ENCODE assay signal across 13 cellular contexts in the genomic region with DNA sequence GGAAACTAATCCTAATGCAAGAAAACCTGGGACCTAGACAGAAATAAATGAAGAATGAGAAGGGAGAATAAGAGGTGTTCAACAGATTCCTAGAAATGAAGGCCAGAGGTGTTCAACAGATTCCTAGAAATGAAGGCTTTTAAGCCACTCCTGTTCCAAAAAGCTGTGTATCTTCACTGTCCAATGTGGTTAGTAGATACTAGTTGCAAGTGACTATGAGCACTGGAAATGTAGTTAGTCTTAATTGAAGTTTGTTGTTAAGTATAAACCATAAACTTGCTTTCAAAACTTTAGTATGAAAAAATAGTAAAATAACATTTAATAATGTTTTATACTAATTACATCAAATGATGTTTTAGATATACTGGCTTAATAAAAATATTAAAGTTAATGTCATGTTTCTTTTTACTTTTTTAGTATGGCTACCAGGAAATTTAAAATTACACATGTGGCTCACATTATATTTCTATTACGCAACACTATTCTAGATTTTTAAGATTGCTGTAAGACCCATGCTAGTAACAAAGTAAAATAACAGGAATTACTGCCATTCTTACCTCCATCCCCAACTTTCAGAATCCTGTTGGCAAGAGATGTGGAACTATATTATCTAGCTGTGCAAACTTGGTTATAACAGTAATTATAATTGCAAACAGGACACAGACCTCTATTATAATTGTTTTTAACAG. TPM values are rescaled to one million over a fixed set of nuclear protein-coding genes. Genes with fewer than 3 reads are reported as not detected.
DNase-seq lines count a peak whose midpoint lies in the region; ATAC-seq and TF ChIP-seq lines count a peak whose summit lies in the region.
"Had no signal": no experiment of that assay in that cellular context is flagged by ENCODE, and none has a peak within 500 bp of the region (broad histone marks: within the 10 kb centered on the region; RNA-seq: fewer than 3 reads in every experiment).

No MANE protein-coding gene starts in this region.

- peaks cover 15% of the 10 kb centered on the region for H3K79me1 ChIP-seq in mesenchymal stem cell (replicated peaks; ENCODE audit: low read length, poor library complexity, severe bottlenecking)

- H3K36me3 ChIP-seq in left ventricle myocardium inferior (peaks cover 30% of the 10 kb centered on the region), mesenchymal stem cell (ENCODE audit: control insufficient read depth in 1 of 2, insufficient read depth in 2 of 2, low read depth in 1 of 2, low read length in 2 of 2) (peaks cover 0 to 37% of the 10 kb centered on the region in 2 experiments)

- H3K4ac ChIP-seq in mesenchymal stem cell (ENCODE audit: low read depth in 1 of 2, low read length in 2 of 2): no peak overlapping the region

- DNase-seq in left ventricle myocardium inferior (no peak), cardiac septum (ENCODE audit: low spot score) (no peak), mesenchymal stem cell (no peak), type B pancreatic cell (ENCODE audit: extremely low spot score, unreplicated experiment) (no peak), RWPE1 (ENCODE audit: low spot score) (no peak), kidney glomerular epithelial cell (lab: John Stamatoyannopoulos, UW) (no peak), MCF 10A (ENCODE audit: unreplicated experiment) (no peak)
- no peak for DNase-seq in activated CD8-positive, alpha-beta T cell treated with anti-CD3 and anti-CD28 coated beads, Interleukin-2, amount 10 ng/mL, durations not matched to agents 7 days and 5 days
- DNase-seq: NCI-H187 treated with DMSO at 0.1 percent for 48 hours, posterior cingulate gyrus, T-helper 9 cell, trophoblast cell had no signal

- H2AK5ac ChIP-seq in mesenchymal stem cell (ENCODE audit: low read length, severe bottlenecking): no peak overlapping the region

- H3K27me3 Mint-ChIP-seq in activated CD8-positive, alpha-beta T cell treated with anti-CD3 and anti-CD28 coated beads, Interleukin-2, amount 10 ng/mL, durations not matched to agents 7 days and 5 days (ENCODE audit: low read depth): no peaks in the 10 kb centered on the region
- H3K27me3 Mint-ChIP-seq in type B pancreatic cell (no peaks in the 10 kb centered on the region), MCF 10A (ENCODE audit: insufficient read depth, unreplicated experiment) (no peaks in the 10 kb centered on the region)

- H3K27ac Mint-ChIP-seq in activated CD8-positive, alpha-beta T cell treated with anti-CD3 and anti-CD28 coated beads, Interleukin-2, amount 10 ng/mL, durations not matched to agents 7 days and 5 days: peak overlapping the region; percentile 17
- H3K27ac Mint-ChIP-seq in type B pancreatic cell (peak overlapping the region; percentile 32), MCF 10A (ENCODE audit: low read depth, unreplicated experiment) (no peak overlapping the region)

- no peak overlapping the region for H2BK15ac ChIP-seq in mesenchymal stem cell (ENCODE audit: low read depth, poor library complexity, severe bottlenecking)

- POLR2A ChIA-PET in activated CD8-positive, alpha-beta T cell treated with anti-CD3 and anti-CD28 coated beads, Interleukin-2, amount 10 ng/mL, durations not matched to agents 7 days and 5 days (lab: Charles Lee): no interaction called here
- POLR2A ChIA-PET in RWPE1 (lab: Yijun Ruan, JAX; ENCODE audit: low non-redundant PET): no interaction called here
- POLR2A ChIA-PET in MCF 10A (lab: Yijun Ruan, JAX): no interaction called here

- H3K4me1 Mint-ChIP-seq in activated CD8-positive, alpha-beta T cell treated with anti-CD3 and anti-CD28 coated beads, Interleukin-2, amount 10 ng/mL, durations not matched to agents 7 days and 5 days (ENCODE audit: low read depth): peaks cover 23% of the 10 kb centered on the region
- peaks cover 20% of the 10 kb centered on the region for H3K4me1 Mint-ChIP-seq in type B pancreatic cell (ENCODE audit: unreplicated experiment)
- H3K4me1 Mint-ChIP-seq in MCF 10A (ENCODE audit: insufficient read depth, unreplicated experiment): peaks cover 19% of the 10 kb centered on the region

- WGBS in mesenchymal stem cell: 100% methylated on average over 1 of the region's 1 CpG

- no peak overlapping the region for H3K23ac ChIP-seq in mesenchymal stem cell (ENCODE audit: low read length in 2 of 2)

- H3K9me3 ChIP-seq in left ventricle myocardium inferior (replicated peaks): peaks cover 8% of the 10 kb centered on the region
- H3K9me3 ChIP-seq in mesenchymal stem cell (ENCODE audit: control insufficient read depth, low read length): peaks cover 4% of the 10 kb centered on the region

- peaks cover 63% of the 10 kb centered on the region for H3K36me3 Mint-ChIP-seq in activated CD8-positive, alpha-beta T cell treated with anti-CD3 and anti-CD28 coated beads, Interleukin-2, amount 10 ng/mL, durations not matched to agents 7 days and 5 days (ENCODE audit: low read depth)
- H3K36me3 Mint-ChIP-seq in type B pancreatic cell (peaks cover 28% of the 10 kb centered on the region), MCF 10A (ENCODE audit: insufficient read depth, unreplicated experiment) (peaks cover 13% of the 10 kb centered on the region)

- CTCF ChIA-PET in activated CD8-positive, alpha-beta T cell treated with anti-CD3 and anti-CD28 coated beads, Interleukin-2, amount 10 ng/mL, durations not matched to agents 7 days and 5 days (lab: Charles Lee): interaction anchor here (1.4 kb wide), 1 partner anchor 64 kb away, joined by 6 read pairs; no protein-coding TSS in a partner anchor
- CTCF ChIA-PET in RWPE1 (lab: Yijun Ruan, JAX) (no interaction called here), MCF 10A (lab: Yijun Ruan, JAX) (interaction anchor here (0.6 to 1.4 kb wide), 2 partner anchors 11 to 1541 kb away, joined by 3 read pairs; no protein-coding TSS in a partner anchor)

- peaks cover 15% of the 10 kb centered on the region for H3K9me3 Mint-ChIP-seq in activated CD8-positive, alpha-beta T cell treated with anti-CD3 and anti-CD28 coated beads, Interleukin-2, amount 10 ng/mL, durations not matched to agents 7 days and 5 days (ENCODE audit: insufficient read depth)
- H3K9me3 Mint-ChIP-seq in type B pancreatic cell (peaks cover 4% of the 10 kb centered on the region), MCF 10A (ENCODE audit: unreplicated experiment) (peaks cover 8% of the 10 kb centered on the region)

- H3K4me2 ChIP-seq in mesenchymal stem cell (ENCODE audit: low read length, poor library complexity, severe bottlenecking): no peak overlapping the region

- H2BK120ac ChIP-seq in mesenchymal stem cell (ENCODE audit: low read depth, low read length): no peak overlapping the region

- no peak overlapping the region for H2BK12ac ChIP-seq in mesenchymal stem cell (ENCODE audit: low read length in 2 of 2)

- H4K8ac ChIP-seq in mesenchymal stem cell (ENCODE audit: low read length): no peak overlapping the region

- H2AFZ ChIP-seq in mesenchymal stem cell (ENCODE audit: low read depth, low read length): no peak overlapping the region

- no peak overlapping the region for H4K91ac ChIP-seq in mesenchymal stem cell (ENCODE audit: low read length)

- H3K27ac ChIP-seq in left ventricle myocardium inferior (replicated peaks): peak overlapping the region; percentile 83
- H3K27ac ChIP-seq in mesenchymal stem cell (ENCODE audit: low read length, poor library complexity, severe bottlenecking): no peak overlapping the region
- H3K27ac ChIP-seq in RWPE1: no peak overlapping the region
- H3K27ac ChIP-seq: C4-2B had no signal

- H3K9ac ChIP-seq in mesenchymal stem cell (ENCODE audit: low read length): peak overlapping the region; percentile 92

- no peak overlapping the region for H3K4me3 Mint-ChIP-seq in activated CD8-positive, alpha-beta T cell treated with anti-CD3 and anti-CD28 coated beads, Interleukin-2, amount 10 ng/mL, durations not matched to agents 7 days and 5 days
- no peak overlapping the region for H3K4me3 Mint-ChIP-seq in type B pancreatic cell
- no peak overlapping the region for H3K4me3 Mint-ChIP-seq in MCF 10A (ENCODE audit: unreplicated experiment)

- no peak overlapping the region for H3K18ac ChIP-seq in mesenchymal stem cell (ENCODE audit: low read depth in 1 of 2, low read length in 2 of 2)

- ATAC-seq in activated CD8-positive, alpha-beta T cell treated with anti-CD3 and anti-CD28 coated beads, Interleukin-2, amount 10 ng/mL, durations not matched to agents 7 days and 5 days: peak; percentile 36

- no peak overlapping the region for H2BK5ac ChIP-seq in mesenchymal stem cell (ENCODE audit: low read depth, low read length, poor library complexity, severe bottlenecking)

- H3K14ac ChIP-seq in mesenchymal stem cell (ENCODE audit: low read length in 2 of 2): no peak overlapping the region

- TF ChIP-seq CTCF in left ventricle myocardium inferior (IDR thresholded peaks at IDR 0.05; ENCODE audit: borderline replicate concordance): no peak
- no peak for TF ChIP-seq CTCF in type B pancreatic cell (conservative IDR thresholded peaks at IDR 0.05)
- TF ChIP-seq CTCF in RWPE1 (conservative IDR thresholded peaks at IDR 0.05; ENCODE audit: low read depth): no peak
- TF ChIP-seq CTCF in MCF 10A (IDR thresholded peaks at IDR 0.05; ENCODE audit: unreplicated experiment): no peak

- intact Hi-C loops in left ventricle myocardium inferior (cut with micrococcal nuclease): no loop called here
- intact Hi-C loops in cardiac septum (cut with DNase I): no loop called here
- intact Hi-C loops in MCF 10A (cut with micrococcal nuclease): no loop called here

- H3K4me1 ChIP-seq in left ventricle myocardium inferior: peaks cover 83% of the 10 kb centered on the region
- peaks cover 2% of the 10 kb centered on the region for H3K4me1 ChIP-seq in mesenchymal stem cell (ENCODE audit: control insufficient read depth, insufficient read depth, low read depth, low read length)

- BruUV-seq in MCF 10A (replicated peaks; lab: Mats Ljungman, UMichigan): no TSS peak

- H3K27me3 ChIP-seq in left ventricle myocardium inferior (ENCODE audit: low read depth) (no peaks in the 10 kb centered on the region), mesenchymal stem cell (ENCODE audit: control insufficient read depth in 1 of 2, insufficient read depth in 1 of 2, low read length in 2 of 2) (no peaks in the 10 kb centered on the region)

- H3K4me3 ChIP-seq in left ventricle myocardium inferior: no peak overlapping the region
- H3K4me3 ChIP-seq in mesenchymal stem cell (ENCODE audit: insufficient read depth in 1 of 2, low read depth in 1 of 2, low read length in 2 of 2): no peak overlapping the region

RNA-seq across cellular contexts. Expression of gene RICTOR, which starts 57.5 kb away (rescaled TPM):
- total RNA-seq in left ventricle myocardium inferior: 35.0 TPM
- 75.9 TPM for total RNA-seq in cardiac septum
- total RNA-seq in activated CD8-positive, alpha-beta T cell treated with anti-CD3 and anti-CD28 coated beads, Interleukin-2, amount 10 ng/mL, durations not matched to agents 7 days and 5 days: 10 to 100 TPM; 38.8 to 41.6 TPM
- 9.7 TPM for polyA plus RNA-seq in mesenchymal stem cell (2013, experiment 1 of 2)
- 9.5 TPM for polyA plus RNA-seq in mesenchymal stem cell (2013, experiment 2 of 2)
- total RNA-seq in type B pancreatic cell (ENCODE audit: low replicate concordance): 30.1 and 31.8 TPM in 2 replicates
- 24.8 and 25.7 TPM in 2 replicates for total RNA-seq in MCF 10A (2022)
